In genomic region chr2:138252587-138252986, GRCh38 we compare ENCODE assay signal across 6 cellular contexts.
"Had no signal": no experiment of that assay in that cellular context is flagged by ENCODE, and none has a peak within 500 bp of the region (broad histone marks: within the 10 kb centered on the region; RNA-seq: fewer than 3 reads in every experiment).

No MANE protein-coding gene starts in this region.

- ATAC-seq: GM23338, K562 had no signal

- DNase-seq: H9, HCEC 1CT, IMR-90, KG1 had no signal
